ENCODE assay signal across 1 cellular context in the genomic region with DNA sequence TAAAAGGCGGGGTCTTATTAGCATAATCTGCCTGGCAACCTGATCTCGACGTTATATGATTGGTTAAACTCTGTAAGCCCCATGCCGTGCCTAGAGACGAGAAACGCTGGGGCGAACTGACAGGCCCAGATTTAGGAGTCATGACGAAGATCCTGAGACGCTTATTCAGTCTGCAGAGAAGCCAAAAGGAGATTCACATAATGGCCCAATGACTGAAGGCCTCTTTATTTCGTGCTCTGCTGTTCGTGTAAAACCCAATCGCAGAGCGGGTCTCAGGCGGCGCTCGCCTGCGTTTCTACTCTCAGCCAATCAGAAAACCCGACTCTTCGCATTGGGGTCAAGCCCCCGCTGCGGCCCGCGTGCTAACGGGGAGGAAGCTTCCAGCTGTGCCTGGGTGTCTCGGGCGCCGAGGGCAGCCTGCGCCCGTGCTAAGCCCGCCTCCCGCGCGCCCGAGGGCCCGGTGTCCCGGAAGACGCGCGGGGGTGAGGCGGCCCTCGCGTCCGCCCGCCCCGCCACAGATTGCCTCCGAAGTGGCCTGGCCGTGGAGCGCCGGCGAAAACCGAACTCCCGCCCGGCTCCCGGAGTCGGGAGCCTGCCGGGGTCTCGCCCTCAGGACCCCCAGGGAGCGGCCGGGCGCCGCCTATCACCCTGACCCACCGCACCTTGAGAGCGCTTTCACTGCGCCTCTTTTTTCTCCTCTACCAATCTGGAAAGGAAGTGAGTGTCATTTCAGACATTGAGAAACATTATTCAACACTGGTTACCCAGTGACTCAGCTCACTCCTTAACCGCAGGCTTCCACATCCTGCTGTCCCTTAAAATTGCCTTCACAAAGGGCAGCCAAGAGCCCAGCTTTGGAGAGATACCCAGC.
TF ChIP-seq lines count a peak whose summit lies in the region.

No MANE protein-coding gene starts in this region.

TF ChIP-seq in SK-N-SH, 30 proteins besides CTCF, POLR2A, EP300 and RAD21 (continued from another document):
- peak; percentile 45; the same call in 1 of the 2 replicates for TF ChIP-seq YY1 (IDR thresholded peaks at IDR 0.05; ENCODE audit: low read depth)
- TF ChIP-seq TCF12 (IDR thresholded peaks at IDR 0.05), result peak; percentile 87
- TF ChIP-seq, protein P1, sequence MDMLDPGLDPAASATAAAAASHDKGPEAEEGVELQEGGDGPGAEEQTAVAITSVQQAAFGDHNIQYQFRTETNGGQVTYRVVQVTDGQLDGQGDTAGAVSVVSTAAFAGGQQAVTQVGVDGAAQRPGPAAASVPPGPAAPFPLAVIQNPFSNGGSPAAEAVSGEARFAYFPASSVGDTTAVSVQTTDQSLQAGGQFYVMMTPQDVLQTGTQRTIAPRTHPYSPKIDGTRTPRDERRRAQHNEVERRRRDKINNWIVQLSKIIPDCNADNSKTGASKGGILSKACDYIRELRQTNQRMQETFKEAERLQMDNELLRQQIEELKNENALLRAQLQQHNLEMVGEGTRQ (IDR thresholded peaks at IDR 0.05; ENCODE audit: borderline replicate concordance, low read depth, low read length), result no peak
- TF ChIP-seq NFIC (IDR thresholded peaks at IDR 0.05; ENCODE audit: borderline replicate concordance), result peak; percentile 72; the same call in 1 of the 2 replicates
- TF ChIP-seq NRF1 (IDR thresholded peaks at IDR 0.05; ENCODE audit: low read depth, low read length), result no peak
- TF ChIP-seq MXI1 (IDR thresholded peaks at IDR 0.05; ENCODE audit: low read depth, low read length), result 0 out of 2 replicates have a peak, but pooled peaks have one; percentile 69
- TF ChIP-seq, protein P2, sequence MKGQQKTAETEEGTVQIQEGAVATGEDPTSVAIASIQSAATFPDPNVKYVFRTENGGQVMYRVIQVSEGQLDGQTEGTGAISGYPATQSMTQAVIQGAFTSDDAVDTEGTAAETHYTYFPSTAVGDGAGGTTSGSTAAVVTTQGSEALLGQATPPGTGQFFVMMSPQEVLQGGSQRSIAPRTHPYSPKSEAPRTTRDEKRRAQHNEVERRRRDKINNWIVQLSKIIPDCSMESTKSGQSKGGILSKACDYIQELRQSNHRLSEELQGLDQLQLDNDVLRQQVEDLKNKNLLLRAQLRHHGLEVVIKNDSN (IDR thresholded peaks at IDR 0.05; ENCODE audit: borderline replicate concordance, low read depth), result no peak
- TF ChIP-seq SMC3 (IDR thresholded peaks at IDR 0.05; ENCODE audit: low read depth, low read length), result 0 out of 2 replicates have a peak, but pooled peaks have one; percentile 24
- TF ChIP-seq TAF1 (IDR thresholded peaks at IDR 0.05; ENCODE audit: borderline replicate concordance, low read depth, low read length), result peak; percentile 65; the same call in 1 of the 2 replicates
- no peak for TF ChIP-seq FOXJ3 (CRISPR knock-in tag; IDR thresholded peaks at IDR 0.05)
- TF ChIP-seq FOXM1 (IDR thresholded peaks at IDR 0.05; ENCODE audit: low read depth), result peak; percentile 29; the same call in 1 of the 2 replicates
- TF ChIP-seq, protein P3, sequence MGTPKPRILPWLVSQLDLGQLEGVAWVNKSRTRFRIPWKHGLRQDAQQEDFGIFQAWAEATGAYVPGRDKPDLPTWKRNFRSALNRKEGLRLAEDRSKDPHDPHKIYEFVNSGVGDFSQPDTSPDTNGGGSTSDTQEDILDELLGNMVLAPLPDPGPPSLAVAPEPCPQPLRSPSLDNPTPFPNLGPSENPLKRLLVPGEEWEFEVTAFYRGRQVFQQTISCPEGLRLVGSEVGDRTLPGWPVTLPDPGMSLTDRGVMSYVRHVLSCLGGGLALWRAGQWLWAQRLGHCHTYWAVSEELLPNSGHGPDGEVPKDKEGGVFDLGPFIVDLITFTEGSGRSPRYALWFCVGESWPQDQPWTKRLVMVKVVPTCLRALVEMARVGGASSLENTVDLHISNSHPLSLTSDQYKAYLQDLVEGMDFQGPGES (IDR thresholded peaks at IDR 0.05; ENCODE audit: low read depth, low read length), result no peak; the same call in 1 of the 2 replicates
- TF ChIP-seq GABPA (IDR thresholded peaks at IDR 0.05; ENCODE audit: low read depth), result peak; percentile 43; the same call in 1 of the 2 replicates
- TF ChIP-seq, protein P4, sequence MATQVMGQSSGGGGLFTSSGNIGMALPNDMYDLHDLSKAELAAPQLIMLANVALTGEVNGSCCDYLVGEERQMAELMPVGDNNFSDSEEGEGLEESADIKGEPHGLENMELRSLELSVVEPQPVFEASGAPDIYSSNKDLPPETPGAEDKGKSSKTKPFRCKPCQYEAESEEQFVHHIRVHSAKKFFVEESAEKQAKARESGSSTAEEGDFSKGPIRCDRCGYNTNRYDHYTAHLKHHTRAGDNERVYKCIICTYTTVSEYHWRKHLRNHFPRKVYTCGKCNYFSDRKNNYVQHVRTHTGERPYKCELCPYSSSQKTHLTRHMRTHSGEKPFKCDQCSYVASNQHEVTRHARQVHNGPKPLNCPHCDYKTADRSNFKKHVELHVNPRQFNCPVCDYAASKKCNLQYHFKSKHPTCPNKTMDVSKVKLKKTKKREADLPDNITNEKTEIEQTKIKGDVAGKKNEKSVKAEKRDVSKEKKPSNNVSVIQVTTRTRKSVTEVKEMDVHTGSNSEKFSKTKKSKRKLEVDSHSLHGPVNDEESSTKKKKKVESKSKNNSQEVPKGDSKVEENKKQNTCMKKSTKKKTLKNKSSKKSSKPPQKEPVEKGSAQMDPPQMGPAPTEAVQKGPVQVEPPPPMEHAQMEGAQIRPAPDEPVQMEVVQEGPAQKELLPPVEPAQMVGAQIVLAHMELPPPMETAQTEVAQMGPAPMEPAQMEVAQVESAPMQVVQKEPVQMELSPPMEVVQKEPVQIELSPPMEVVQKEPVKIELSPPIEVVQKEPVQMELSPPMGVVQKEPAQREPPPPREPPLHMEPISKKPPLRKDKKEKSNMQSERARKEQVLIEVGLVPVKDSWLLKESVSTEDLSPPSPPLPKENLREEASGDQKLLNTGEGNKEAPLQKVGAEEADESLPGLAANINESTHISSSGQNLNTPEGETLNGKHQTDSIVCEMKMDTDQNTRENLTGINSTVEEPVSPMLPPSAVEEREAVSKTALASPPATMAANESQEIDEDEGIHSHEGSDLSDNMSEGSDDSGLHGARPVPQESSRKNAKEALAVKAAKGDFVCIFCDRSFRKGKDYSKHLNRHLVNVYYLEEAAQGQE (IDR thresholded peaks at IDR 0.05; ENCODE audit: low read depth, low read length), result peak; percentile 50
- peak; percentile 48; the same call in 1 of the 2 replicates for TF ChIP-seq RXRA (IDR thresholded peaks at IDR 0.05; ENCODE audit: borderline replicate concordance, low read depth)
TF ChIP-seq in SK-N-SH: peak in this region for 20.
